ENCODE assay signal across 10 cellular contexts in the genomic region with DNA sequence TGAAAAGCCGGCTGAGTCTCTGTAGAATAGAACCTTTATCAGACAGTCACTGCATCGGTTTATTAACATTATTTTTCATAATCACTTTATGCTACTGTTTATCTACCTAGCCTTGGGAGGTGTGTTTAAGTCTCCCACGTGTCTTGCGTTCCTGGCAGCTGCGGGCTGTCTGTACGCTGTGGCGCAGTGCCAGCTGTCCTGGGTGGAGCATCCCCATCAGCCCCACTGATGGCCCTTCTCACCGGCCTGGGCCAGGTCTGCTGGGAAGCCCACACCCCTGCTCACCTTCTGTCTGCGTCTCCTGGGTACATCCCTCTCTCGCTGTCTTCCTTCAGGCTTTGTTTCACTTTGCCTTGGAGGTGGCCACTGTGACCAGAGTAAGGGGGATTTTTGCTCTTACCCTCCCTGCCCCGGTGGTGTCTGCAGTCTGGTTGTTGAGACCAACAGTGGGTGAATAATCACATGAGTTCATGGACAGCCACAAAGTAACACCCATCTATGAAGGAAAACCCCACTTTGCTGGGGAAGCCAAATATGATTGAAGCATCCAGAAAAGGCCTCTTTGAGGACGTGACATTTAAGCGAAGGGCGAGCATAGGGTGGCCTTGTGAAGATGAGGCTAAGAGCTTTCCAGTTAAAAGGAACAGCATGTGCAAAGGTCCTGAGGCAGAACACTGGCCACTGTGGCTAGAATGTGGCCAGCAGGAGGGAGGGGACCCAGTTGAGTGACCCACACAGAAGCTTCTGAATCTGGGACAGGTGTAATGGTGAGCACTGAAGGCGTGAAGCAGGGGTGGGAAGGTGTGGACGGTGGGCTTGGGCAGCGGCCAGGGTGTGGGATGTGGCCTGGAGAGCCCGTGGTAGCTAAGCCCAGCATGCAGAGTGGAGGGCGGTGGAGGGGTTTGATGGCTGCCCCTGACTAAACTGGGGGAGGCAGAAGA. TPM values are rescaled to one million over a fixed set of nuclear protein-coding genes. Genes with fewer than 3 reads are reported as not detected.
DNase-seq lines count a peak whose midpoint lies in the region; ATAC-seq, FAIRE-seq and TF ChIP-seq lines count a peak whose summit lies in the region.
"Had no signal": no experiment of that assay in that cellular context is flagged by ENCODE, and none has a peak within 500 bp of the region (broad histone marks: within the 10 kb centered on the region; RNA-seq: fewer than 3 reads in every experiment).

No MANE protein-coding gene starts in this region.

- H3K23ac ChIP-seq in H1 (ENCODE audit: insufficient read length), result no peak overlapping the region

- no peaks in the 10 kb centered on the region; a peak in 2 of 7 replicates for H3K4me1 ChIP-seq in H1 (replicated peaks in 1 of 4; ENCODE audit: control insufficient read depth in 3 of 4, insufficient read depth in 4 of 4, low read length in 3 of 4)

- no peak overlapping the region for H2BK120ac ChIP-seq in H1 (replicated peaks; ENCODE audit: low read depth, low read length)

- H3K9ac ChIP-seq in H1 (replicated peaks in 1 of 4; ENCODE audit: extremely low read depth in 1 of 4, low read depth in 3 of 4, low read length in 3 of 4), result no peak overlapping the region

- no peak for FAIRE-seq in H1 (lab: Jason Lieb, UNC)

- H3K27me3 ChIP-seq in H1 (replicated peaks in 1 of 4; ENCODE audit: control insufficient read depth in 3 of 4, extremely low read depth in 1 of 4, insufficient read depth in 3 of 4, low read length in 3 of 4), result no peaks in the 10 kb centered on the region; a peak in 1 of 7 replicates
- H3K27me3 ChIP-seq: breast epithelium had no signal

- TF ChIP-seq POLR2A in H1 (IDR thresholded peaks at IDR 0.05; ENCODE audit: control extremely low read depth in 1 of 2, low read depth in 2 of 2, low read length in 2 of 2), result no peak

- no peak overlapping the region for H4K8ac ChIP-seq in H1 (ENCODE audit: extremely low read depth, insufficient read depth, low read length)

- no peak overlapping the region for H4K5ac ChIP-seq in H1 (ENCODE audit: insufficient read length, low read depth, low read length)

- ATAC-seq in activated T-cell treated with anti-CD3 and anti-CD28 coated beads, Interleukin-2, amount 50 U/mL, for 72 hours (replicated peaks in 1 of 2), result no peak

- no peak overlapping the region for H2BK15ac ChIP-seq in H1 (ENCODE audit: low read length)

- no peak overlapping the region for H4K91ac ChIP-seq in H1 (replicated peaks; ENCODE audit: insufficient read length, low read length)

- H2AFZ ChIP-seq in H1 (ENCODE audit: low read length), result no peak overlapping the region

- H3K36me3 Mint-ChIP-seq in activated T-cell treated with anti-CD3 and anti-CD28 coated beads, Interleukin-2, amount 50 U/mL, for 72 hours (ENCODE audit: insufficient read depth in 2 of 2), result no peaks in the 10 kb centered on the region
- no peaks in the 10 kb centered on the region for H3K36me3 Mint-ChIP-seq in stimulated activated naive CD8-positive, alpha-beta T cell treated with anti-CD3 and anti-CD28 coated beads, Interleukin-15, Interleukin-2, amounts not matched to agents 100 ng/mL and 50 ng/mL, for 24 hours (ENCODE audit: low read depth)
- H3K36me3 Mint-ChIP-seq: CD14-positive monocyte had no signal

- no peaks in the 10 kb centered on the region for H4K20me1 ChIP-seq in H1 (replicated peaks in 1 of 2; ENCODE audit: control insufficient read depth in 1 of 2, insufficient read depth in 2 of 2, low read length in 2 of 2)

- H2AK5ac ChIP-seq in H1 (ENCODE audit: low read depth, low read length), result no peak overlapping the region

- no peak overlapping the region for H3K14ac ChIP-seq in H1 (ENCODE audit: insufficient read length)

- no peak overlapping the region for H3K4me2 ChIP-seq in H1 (ENCODE audit: insufficient read depth in 1 of 2, low read depth in 2 of 2, low read length in 2 of 2)

- H2BK12ac ChIP-seq in H1 (ENCODE audit: low read depth, low read length), result 0 out of 2 replicates have a peak overlapping the region, but pooled peaks have one; percentile 6

- H3K4me1 Mint-ChIP-seq in activated T-cell treated with anti-CD3 and anti-CD28 coated beads, Interleukin-2, amount 50 U/mL, for 72 hours (ENCODE audit: low read depth), result peaks cover 57% of the 10 kb centered on the region
- peaks cover 57% of the 10 kb centered on the region for H3K4me1 Mint-ChIP-seq in stimulated activated naive CD8-positive, alpha-beta T cell treated with anti-CD3 and anti-CD28 coated beads, Interleukin-15, Interleukin-2, amounts not matched to agents 100 ng/mL and 50 ng/mL, for 24 hours (ENCODE audit: low read depth)

- H3K27ac Mint-ChIP-seq in activated T-cell treated with anti-CD3 and anti-CD28 coated beads, Interleukin-2, amount 50 U/mL, for 72 hours, result peak overlapping the region; percentile 1
- H3K27ac Mint-ChIP-seq in stimulated activated naive CD8-positive, alpha-beta T cell treated with anti-CD3 and anti-CD28 coated beads, Interleukin-15, Interleukin-2, amounts not matched to agents 100 ng/mL and 50 ng/mL, for 24 hours, result peak overlapping the region; percentile 83

- peak overlapping the region in 1 of 2 donors; percentile 15 for H3K4me3 Mint-ChIP-seq in activated T-cell treated with anti-CD3 and anti-CD28 coated beads, Interleukin-2, amount 50 U/mL, for 72 hours
- peak overlapping the region; percentile 36 for H3K4me3 Mint-ChIP-seq in stimulated activated naive CD8-positive, alpha-beta T cell treated with anti-CD3 and anti-CD28 coated beads, Interleukin-15, Interleukin-2, amounts not matched to agents 100 ng/mL and 50 ng/mL, for 24 hours
- H3K4me3 Mint-ChIP-seq: CD14-positive monocyte had no signal

- H3K79me2 ChIP-seq in H1 (ENCODE audit: control insufficient read depth in 1 of 2, insufficient read depth in 2 of 2, low read length in 2 of 2), result no peaks in the 10 kb centered on the region

- no peak overlapping the region for H2BK5ac ChIP-seq in H1 (ENCODE audit: low read depth, low read length)

- CTCF ChIA-PET in H1 (lab: Charles Lee; ENCODE audit: partially characterized antibody), result interaction anchor here (1.2 kb wide), 1 partner anchor 69 kb away, joined by 3 read pairs; no protein-coding TSS in a partner anchor

- H2BK20ac ChIP-seq in H1 (ENCODE audit: low read length), result no peak overlapping the region

- H3K9me3 Mint-ChIP-seq in activated T-cell treated with anti-CD3 and anti-CD28 coated beads, Interleukin-2, amount 50 U/mL, for 72 hours, result no peaks in the 10 kb centered on the region
- no peaks in the 10 kb centered on the region for H3K9me3 Mint-ChIP-seq in stimulated activated naive CD8-positive, alpha-beta T cell treated with anti-CD3 and anti-CD28 coated beads, Interleukin-15, Interleukin-2, amounts not matched to agents 100 ng/mL and 50 ng/mL, for 24 hours

- H3K4ac ChIP-seq in H1 (replicated peaks; ENCODE audit: insufficient read length, low read depth, low read length), result no peak overlapping the region

- H3K9me3 ChIP-seq in H1 (ENCODE audit: insufficient read depth in 2 of 2, low read depth in 1 of 2, low read length in 1 of 2), result no peaks in the 10 kb centered on the region
- H3K9me3 ChIP-seq: breast epithelium had no signal

- no peaks in the 10 kb centered on the region; the same call in 1 of the 2 replicates for H3K79me1 ChIP-seq in H1 (ENCODE audit: low read depth, low read length)

- WGBS in H1 (ENCODE audit: extremely low coverage in 1 of 2, insufficient coverage in 1 of 2, insufficient read length in 1 of 2, insufficient replicate concordance in 2 of 2, low coverage in 1 of 2, low lambda C conversion rate in 2 of 2, missing lambda C conversion rate in 1 of 2), 2 experiments, result 90% methylated on average over 19 of the region's 19 CpGs; no CpG with 5 or more reads in 1 of the 2 experiments

- no peak for DNase-seq in activated T-cell treated with anti-CD3 and anti-CD28 coated beads, Interleukin-2, amount 50 U/mL, for 72 hours
- DNase-seq in activated T-cell treated with anti-CD3 and anti-CD28 coated beads, Interleukin-2, amount 50 U/mL, for 48 hours, result no peak
- DNase-seq in NCI-H510A (lab: John Stamatoyannopoulos, UW) (peak; percentile 55), H1 (ENCODE audit: low read depth in 1 of 2, low spot score in 2 of 2) (no peak), SIG-M5 (lab: John Stamatoyannopoulos, UW) (no peak), AML-193 (lab: John Stamatoyannopoulos, UW) (no peak), SK-N-DZ (ENCODE audit: low spot score) (no peak)

- no peak for TF ChIP-seq EP300 in H1 (IDR thresholded peaks at IDR 0.05; ENCODE audit: borderline replicate concordance in 1 of 2, low read depth in 2 of 2, low read length in 2 of 2)

- no peak overlapping the region for H3K18ac ChIP-seq in H1 (ENCODE audit: extremely low read depth, low read length)

- POLR2A ChIA-PET in H1 (lab: Charles Lee; ENCODE audit: partially characterized antibody), result no interaction called here

- no peaks in the 10 kb centered on the region for H3K23me2 ChIP-seq in H1 (ENCODE audit: low read depth, low read length)

- H3K4me3 ChIP-seq in H1 (ENCODE audit: extremely low read depth in 1 of 4, insufficient read depth in 2 of 4, low read depth in 3 of 4, low read length in 4 of 4), result no peak overlapping the region
- H3K4me3 ChIP-seq: breast epithelium had no signal

- no peaks in the 10 kb centered on the region for H3K36me3 ChIP-seq in H1 (ENCODE audit: control insufficient read depth in 2 of 4, insufficient read depth in 4 of 4, low read length in 3 of 4)
- H3K36me3 ChIP-seq: breast epithelium had no signal

- H3K27ac ChIP-seq in H1 (ENCODE audit: low read depth, low read length), result no peak overlapping the region
- H3K27ac ChIP-seq: breast epithelium had no signal

- no peaks in the 10 kb centered on the region for H3K27me3 Mint-ChIP-seq in activated T-cell treated with anti-CD3 and anti-CD28 coated beads, Interleukin-2, amount 50 U/mL, for 72 hours (ENCODE audit: low read depth)
- H3K27me3 Mint-ChIP-seq in stimulated activated naive CD8-positive, alpha-beta T cell treated with anti-CD3 and anti-CD28 coated beads, Interleukin-15, Interleukin-2, amounts not matched to agents 100 ng/mL and 50 ng/mL, for 24 hours, result no peaks in the 10 kb centered on the region

- TF ChIP-seq CTCF in H1 (IDR thresholded peaks at IDR 0.05; ENCODE audit: control extremely low read depth in 1 of 3, insufficient read depth in 1 of 3, low read depth in 1 of 3, low read length in 3 of 3), result no peak

- no peak overlapping the region for H3K56ac ChIP-seq in H1 (replicated peaks; ENCODE audit: insufficient read length, low read depth, low read length)

- TF ChIP-seq RAD21 in H1 (IDR thresholded peaks at IDR 0.05 in 1 of 2, conservative IDR thresholded peaks at IDR 0.05 in 1 of 2; ENCODE audit: low read depth in 2 of 2, low read length in 2 of 2), result no peak

RNA-seq across cellular contexts. Expression of gene RAMP1, which starts 41.7 kb away (rescaled TPM):
- 1 to 10 TPM in 1 of 2 donors, under 1 TPM in 1; 1.00 to 1.8 TPM for total RNA-seq in activated T-cell treated with anti-CD3 and anti-CD28 coated beads, Interleukin-2, amount 50 U/mL, for 72 hours
- 0.65 and 2.0 TPM in 2 replicates for total RNA-seq in H1 (2021; fragmentation: NEBNext Ultra II Directional; extraction: Animal tissue kit (Norgen Biotek cat#: 25700))
- 3.9 and 4.3 TPM in 2 replicates for polyA plus RNA-seq in H1 (2011; rRNA removed)
- 3.3 TPM for polyA plus RNA-seq in H1 (2011; cell fraction: cytosol; rRNA removed)
- 1.8 TPM for polyA plus RNA-seq in H1 (2011; cell fraction: nucleus; rRNA removed)
- polyA plus RNA-seq in H1 (2012, experiment 1 of 2), result 0.58 to 1.5 TPM (median 1.1 TPM) in 4 replicates
- polyA plus RNA-seq in H1 (2012, experiment 2 of 2), result 0.92 TPM
- 1.9 TPM for polyA plus RNA-seq in H1 (2013, experiment 1 of 2)
- polyA plus RNA-seq in H1 (2013, experiment 2 of 2), result 1.9 TPM
- 0.34 and 0.76 TPM in 2 replicates for polyA minus RNA-seq in H1 (2011; rRNA and poly(A)+ RNA removed)
- polyA minus RNA-seq in H1 (2011; cell fraction: cytosol; rRNA and poly(A)+ RNA removed), result not detected
- polyA minus RNA-seq in H1 (2011; cell fraction: nucleus; rRNA and poly(A)+ RNA removed), result 1.6 TPM
- 205 and 267 TPM in 2 replicates for polyA plus RNA-seq in SK-N-DZ (2014; cell fraction: cytosol; rRNA removed)
- 123 and 129 TPM in 2 replicates for polyA plus RNA-seq in SK-N-DZ (2014; cell fraction: nucleus; rRNA removed)
- polyA plus RNA-seq: CD14-positive monocyte had no signal
